Comparison of ENCODE assay signal across 2 cellular contexts in the genomic region with DNA sequence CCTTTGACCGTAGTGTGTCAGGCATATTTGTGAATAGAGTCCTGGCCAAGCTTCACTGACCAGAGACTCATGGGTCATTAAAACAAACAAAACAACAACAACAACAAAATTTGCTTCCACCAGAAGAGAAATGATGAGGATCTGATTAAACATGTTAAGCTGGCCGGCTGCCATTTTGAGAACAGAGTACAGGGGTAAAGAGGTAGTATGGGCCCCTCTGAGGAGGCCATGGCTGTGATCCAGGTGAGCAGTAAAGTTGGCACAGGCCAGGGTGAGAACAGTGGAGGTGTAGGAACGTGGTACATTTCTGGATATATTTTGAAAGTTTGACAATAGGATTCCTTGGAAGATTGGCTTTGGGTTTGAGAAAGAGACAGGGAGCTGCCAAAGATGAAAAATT.
TF ChIP-seq lines count a peak whose summit lies in the region.

No MANE protein-coding gene starts in this region.

TF ChIP-seq in IMR-90, 13 proteins besides CTCF, POLR2A, EP300 and RAD21 (continued from another document):
- TF ChIP-seq, protein P1, sequence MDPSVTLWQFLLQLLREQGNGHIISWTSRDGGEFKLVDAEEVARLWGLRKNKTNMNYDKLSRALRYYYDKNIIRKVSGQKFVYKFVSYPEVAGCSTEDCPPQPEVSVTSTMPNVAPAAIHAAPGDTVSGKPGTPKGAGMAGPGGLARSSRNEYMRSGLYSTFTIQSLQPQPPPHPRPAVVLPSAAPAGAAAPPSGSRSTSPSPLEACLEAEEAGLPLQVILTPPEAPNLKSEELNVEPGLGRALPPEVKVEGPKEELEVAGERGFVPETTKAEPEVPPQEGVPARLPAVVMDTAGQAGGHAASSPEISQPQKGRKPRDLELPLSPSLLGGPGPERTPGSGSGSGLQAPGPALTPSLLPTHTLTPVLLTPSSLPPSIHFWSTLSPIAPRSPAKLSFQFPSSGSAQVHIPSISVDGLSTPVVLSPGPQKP (IDR thresholded peaks at IDR 0.05; ENCODE audit: borderline replicate concordance, low read depth, low read length) = no peak
- TF ChIP-seq FOS (IDR thresholded peaks at IDR 0.05; ENCODE audit: low read depth, low read length) (no peak), USF2 (IDR thresholded peaks at IDR 0.05; ENCODE audit: low read depth, low read length) (no peak), MXI1 (IDR thresholded peaks at IDR 0.05; ENCODE audit: borderline replicate concordance, low read depth, low read length) (no peak), BHLHE40 (IDR thresholded peaks at IDR 0.05; ENCODE audit: low read depth, low read length) (no peak), RFX5 (IDR thresholded peaks at IDR 0.05; ENCODE audit: low read depth, low read length) (no peak), RCOR1 (IDR thresholded peaks at IDR 0.05; ENCODE audit: insufficient replicate concordance, low read length) (no peak), MAZ (IDR thresholded peaks at IDR 0.05; ENCODE audit: borderline replicate concordance, low read depth, low read length) (no peak), SMC3 (IDR thresholded peaks at IDR 0.05; ENCODE audit: low read depth, low read length) (no peak), CHD1 (IDR thresholded peaks at IDR 0.05; ENCODE audit: low read depth, low read length) (no peak), NFE2L2 (IDR thresholded peaks at IDR 0.05; ENCODE audit: low read depth, low read length) (no peak), CEBPB (IDR thresholded peaks at IDR 0.05; ENCODE audit: low read depth, low read length) (no peak)
TF ChIP-seq in IMR-90: peak in this region for 0.

TF ChIP-seq in SK-N-SH, 30 proteins besides CTCF, POLR2A, EP300 and RAD21 (continued from another document):
- TF ChIP-seq ZBTB33 (IDR thresholded peaks at IDR 0.05; ENCODE audit: borderline replicate concordance, low read depth) (no peak), FOSL2 (IDR thresholded peaks at IDR 0.05; ENCODE audit: borderline replicate concordance, low read depth) (no peak)
